28 cellular contexts compared by ENCODE assay signal in genomic region chr7:2070151-2070763, GRCh38.
DNase-seq lines count a peak whose midpoint lies in the region; ATAC-seq and TF ChIP-seq lines count a peak whose summit lies in the region.
"Had no signal": no experiment of that assay in that cellular context is flagged by ENCODE, and none has a peak within 500 bp of the region (broad histone marks: within the 10 kb centered on the region; RNA-seq: fewer than 3 reads in every experiment).

No MANE protein-coding gene starts in this region.

- intact Hi-C loops in right lobe of liver (cut with DNase I) = no loop called here

- POLR2A ChIA-PET in WTC11 (lab: Charles Lee) = no interaction called here

- ATAC-seq in WTC11 = no peak
- ATAC-seq in stimulated activated memory B cell treated with anti-CD40 and anti-IgM and Interleukin-4, amounts not matched to agents 10 μg/mL and 1 μg/mL and 100 μg/mL, for 72 hours = no peak
- ATAC-seq in HG03108 (IDR thresholded peaks at IDR 0.05; ENCODE audit: unreplicated experiment) = no peak
- no peak for ATAC-seq in left lobe of liver
- no peak for ATAC-seq in right lobe of liver
- ATAC-seq: activated CD4-positive, alpha-beta T cell treated with anti-CD3 and anti-CD28 coated beads for 36 hours; activated CD8-positive, alpha-beta T cell treated with anti-CD3 and anti-CD28 coated beads, Interleukin-2, amount 10 ng/mL, durations not matched to agents 7 days and 5 days; heart right ventricle; left colon; stimulated activated naive CD8-positive, alpha-beta T cell treated with anti-CD3 and anti-CD28 coated beads, Interleukin-15, amount 100 ng/mL, for 72 hours; T-helper 17 cell had no signal

- TF ChIP-seq CTCF in WTC11 (IDR thresholded peaks at IDR 0.05) (no peak), fibroblast of villous mesenchyme (IDR thresholded peaks at IDR 0.05; ENCODE audit: insufficient read depth, low read depth, low read length) (no peak), right lobe of liver (IDR thresholded peaks at IDR 0.05) (no peak)

- 80% methylated on average over 8 of the region's 20 CpGs for WGBS in right lobe of liver (ENCODE audit: insufficient coverage, low coverage, low lambda C conversion rate, missing lambda C conversion rate)

- H3K27me3 Mint-ChIP-seq in WTC11 (ENCODE audit: low read depth) = no peaks in the 10 kb centered on the region
- H3K27me3 Mint-ChIP-seq in stimulated activated memory B cell treated with anti-CD40 and anti-IgM and Interleukin-4, amounts not matched to agents 10 μg/mL and 1 μg/mL and 100 μg/mL, for 72 hours = no peaks in the 10 kb centered on the region
- H3K27me3 Mint-ChIP-seq: activated CD4-positive, alpha-beta T cell treated with anti-CD3 and anti-CD28 coated beads for 36 hours; activated naive CD8-positive, alpha-beta T cell treated with anti-CD3 and anti-CD28 coated beads, Interleukin-2, amount 10 ng/mL, durations not matched to agents 7 days and 5 days; CD4-positive, CD25-positive, alpha-beta regulatory T cell; stimulated activated naive CD8-positive, alpha-beta T cell treated with anti-CD3 and anti-CD28 coated beads, Interleukin-15, amount 100 ng/mL, for 72 hours; T-helper 17 cell had no signal

- no peaks in the 10 kb centered on the region for H3K36me3 Mint-ChIP-seq in WTC11
- H3K36me3 Mint-ChIP-seq in stimulated activated memory B cell treated with anti-CD40 and anti-IgM and Interleukin-4, amounts not matched to agents 10 μg/mL and 1 μg/mL and 100 μg/mL, for 72 hours = peaks cover 48% of the 10 kb centered on the region

- H3K9me3 Mint-ChIP-seq in WTC11 = no peaks in the 10 kb centered on the region
- H3K9me3 Mint-ChIP-seq in stimulated activated memory B cell treated with anti-CD40 and anti-IgM and Interleukin-4, amounts not matched to agents 10 μg/mL and 1 μg/mL and 100 μg/mL, for 72 hours = no peaks in the 10 kb centered on the region
- H3K9me3 Mint-ChIP-seq: activated naive CD8-positive, alpha-beta T cell treated with anti-CD3 and anti-CD28 coated beads, Interleukin-2, amount 10 ng/mL, durations not matched to agents 7 days and 5 days; CD4-positive, CD25-positive, alpha-beta regulatory T cell; stimulated activated naive CD8-positive, alpha-beta T cell treated with anti-CD3 and anti-CD28 coated beads, Interleukin-15, amount 100 ng/mL, for 72 hours had no signal

- no peaks in the 10 kb centered on the region for H3K9me3 ChIP-seq in BLaER1 treated with 17β-estradiol and CSF1 and Interleukin-3, amounts not matched to agents 10 nM and 100 nM (replicated peaks in 1 of 11)
- H3K9me3 ChIP-seq in right lobe of liver = no peaks in the 10 kb centered on the region
- H3K9me3 ChIP-seq: heart right ventricle, psoas muscle, tibial nerve had no signal

- H3K9ac ChIP-seq in BLaER1 treated with 17β-estradiol and CSF1 and Interleukin-3, amounts not matched to agents 10 nM and 100 nM = peak overlapping the region in 6 of 11 experiments; percentile 3 to 57 (median 33); a peak in 6 of 22 replicates

- H3K36me3 ChIP-seq in BLaER1 treated with 17β-estradiol and CSF1 and Interleukin-3, amounts not matched to agents 10 nM and 100 nM = peaks cover 0 to 23% (median 7%) of the 10 kb centered on the region in 11 experiments; a peak in 9 of 22 replicates
- H3K36me3 ChIP-seq in right lobe of liver = no peaks in the 10 kb centered on the region

- peaks cover 89 to 100% (median 100%) of the 10 kb centered on the region in 10 experiments for H3K4me1 ChIP-seq in BLaER1 treated with 17β-estradiol and CSF1 and Interleukin-3, amounts not matched to agents 10 nM and 100 nM
- no peaks in the 10 kb centered on the region for H3K4me1 ChIP-seq in right lobe of liver

- in situ Hi-C loops in G401 (cut with HindIII; ENCODE audit: low sequenced_read_pairs) = no loop called here

- peaks cover 33 to 100% (median 96%) of the 10 kb centered on the region in 11 experiments for H4K20me1 ChIP-seq in BLaER1 treated with 17β-estradiol and CSF1 and Interleukin-3, amounts not matched to agents 10 nM and 100 nM

- CTCF ChIA-PET in WTC11 (lab: Charles Lee) = no interaction called here

- H3K4me2 ChIP-seq in BLaER1 treated with 17β-estradiol and CSF1 and Interleukin-3, amounts not matched to agents 10 nM and 100 nM = peak overlapping the region; percentile 66 to 99 (median 96)

- H3K27me3 ChIP-seq in BLaER1 treated with 17β-estradiol and CSF1 and Interleukin-3, amounts not matched to agents 10 nM and 100 nM = peaks cover 0 to 88% (median 0%) of the 10 kb centered on the region in 11 experiments; a peak in 8 of 22 replicates
- H3K27me3 ChIP-seq in right lobe of liver = no peaks in the 10 kb centered on the region
- H3K27me3 ChIP-seq: heart right ventricle, tibial nerve had no signal

- no peak overlapping the region for H3K4me3 Mint-ChIP-seq in WTC11
- H3K4me3 Mint-ChIP-seq in stimulated activated memory B cell treated with anti-CD40 and anti-IgM and Interleukin-4, amounts not matched to agents 10 μg/mL and 1 μg/mL and 100 μg/mL, for 72 hours = no peak overlapping the region
- H3K4me3 Mint-ChIP-seq: activated CD4-positive, alpha-beta T cell treated with anti-CD3 and anti-CD28 coated beads for 36 hours; activated CD8-positive, alpha-beta T cell treated with anti-CD3 and anti-CD28 coated beads, Interleukin-2, amount 10 ng/mL, durations not matched to agents 7 days and 5 days; activated naive CD8-positive, alpha-beta T cell treated with anti-CD3 and anti-CD28 coated beads, Interleukin-2, amount 10 ng/mL, durations not matched to agents 7 days and 5 days; CD4-positive, CD25-positive, alpha-beta regulatory T cell; stimulated activated naive CD8-positive, alpha-beta T cell treated with anti-CD3 and anti-CD28 coated beads, Interleukin-15, amount 100 ng/mL, for 72 hours; T-helper 17 cell had no signal

- H3K27ac Mint-ChIP-seq in WTC11 = peak overlapping the region; percentile 41
- H3K27ac Mint-ChIP-seq in stimulated activated memory B cell treated with anti-CD40 and anti-IgM and Interleukin-4, amounts not matched to agents 10 μg/mL and 1 μg/mL and 100 μg/mL, for 72 hours = peak overlapping the region; percentile 82
- H3K27ac Mint-ChIP-seq: activated CD4-positive, alpha-beta T cell treated with anti-CD3 and anti-CD28 coated beads for 36 hours; activated CD8-positive, alpha-beta T cell treated with anti-CD3 and anti-CD28 coated beads, Interleukin-2, amount 10 ng/mL, durations not matched to agents 7 days and 5 days; activated naive CD8-positive, alpha-beta T cell treated with anti-CD3 and anti-CD28 coated beads, Interleukin-2, amount 10 ng/mL, durations not matched to agents 7 days and 5 days; T-helper 17 cell had no signal

- H3K4me3 ChIP-seq in BLaER1 treated with 17β-estradiol and CSF1 and Interleukin-3, amounts not matched to agents 10 nM and 100 nM = no peak overlapping the region
- H3K4me3 ChIP-seq in fibroblast of villous mesenchyme (ENCODE audit: low read depth, low read length) = no peak overlapping the region
- no peak overlapping the region for H3K4me3 ChIP-seq in right lobe of liver
- H3K4me3 ChIP-seq: heart right ventricle, psoas muscle, tibial nerve had no signal

- DNase-seq in WTC11 (ENCODE audit: low spot score) = no peak
- DNase-seq in fibroblast of villous mesenchyme (ENCODE audit: low read depth) = peak; percentile 19
- no peak for DNase-seq in G401 (ENCODE audit: low spot score)
- DNase-seq in left lobe of liver (ENCODE audit: low spot score) = no peak
- DNase-seq in right lobe of liver = no peak
- DNase-seq: activated CD4-positive, alpha-beta T cell treated with anti-CD3 and anti-CD28 coated beads for 36 hours; activated CD8-positive, alpha-beta T cell treated with anti-CD3 and anti-CD28 coated beads, Interleukin-2, amount 10 ng/mL, durations not matched to agents 7 days and 5 days; activated naive CD8-positive, alpha-beta T cell treated with anti-CD3 and anti-CD28 coated beads, Interleukin-2, amount 10 ng/mL, durations not matched to agents 7 days and 5 days; CD4-positive, CD25-positive, alpha-beta regulatory T cell; cerebellar nuclear complex; EL; foreskin fibroblast; HCEC 1CT; heart right ventricle; Karpas-422; left colon; NCI-H1436; NCI-H446; NCI-H774; psoas muscle; RPMI8226; stimulated activated naive CD8-positive, alpha-beta T cell treated with anti-CD3 and anti-CD28 coated beads, Interleukin-15, amount 100 ng/mL, for 72 hours; T-helper 17 cell had no signal

- H3K4me1 Mint-ChIP-seq in WTC11 = no peaks in the 10 kb centered on the region
- H3K4me1 Mint-ChIP-seq in stimulated activated memory B cell treated with anti-CD40 and anti-IgM and Interleukin-4, amounts not matched to agents 10 μg/mL and 1 μg/mL and 100 μg/mL, for 72 hours = peaks cover 55% of the 10 kb centered on the region

- peak overlapping the region in 5 of 11 experiments; percentile 18 to 58 (median 22); a peak in 7 of 22 replicates for H3K27ac ChIP-seq in BLaER1 treated with 17β-estradiol and CSF1 and Interleukin-3, amounts not matched to agents 10 nM and 100 nM
- H3K27ac ChIP-seq in right lobe of liver = no peak overlapping the region
- H3K27ac ChIP-seq: epithelial cell of prostate, heart right ventricle, psoas muscle, tibial nerve had no signal

- TF ChIP-seq POLR2A in right lobe of liver (IDR thresholded peaks at IDR 0.05) = no peak

TF ChIP-seq in WTC11, 78 proteins besides CTCF, POLR2A, EP300 and RAD21:
- TF ChIP-seq SP1 (CRISPR knock-in tag; conservative IDR thresholded peaks at IDR 0.05) = no peak
- TF ChIP-seq, protein P1, sequence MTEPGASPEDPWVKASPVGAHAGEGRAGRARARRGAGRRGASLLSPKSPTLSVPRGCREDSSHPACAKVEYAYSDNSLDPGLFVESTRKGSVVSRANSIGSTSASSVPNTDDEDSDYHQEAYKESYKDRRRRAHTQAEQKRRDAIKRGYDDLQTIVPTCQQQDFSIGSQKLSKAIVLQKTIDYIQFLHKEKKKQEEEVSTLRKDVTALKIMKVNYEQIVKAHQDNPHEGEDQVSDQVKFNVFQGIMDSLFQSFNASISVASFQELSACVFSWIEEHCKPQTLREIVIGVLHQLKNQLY (CRISPR knock-in tag; IDR thresholded peaks at IDR 0.05) = no peak
- TF ChIP-seq, protein P2, sequence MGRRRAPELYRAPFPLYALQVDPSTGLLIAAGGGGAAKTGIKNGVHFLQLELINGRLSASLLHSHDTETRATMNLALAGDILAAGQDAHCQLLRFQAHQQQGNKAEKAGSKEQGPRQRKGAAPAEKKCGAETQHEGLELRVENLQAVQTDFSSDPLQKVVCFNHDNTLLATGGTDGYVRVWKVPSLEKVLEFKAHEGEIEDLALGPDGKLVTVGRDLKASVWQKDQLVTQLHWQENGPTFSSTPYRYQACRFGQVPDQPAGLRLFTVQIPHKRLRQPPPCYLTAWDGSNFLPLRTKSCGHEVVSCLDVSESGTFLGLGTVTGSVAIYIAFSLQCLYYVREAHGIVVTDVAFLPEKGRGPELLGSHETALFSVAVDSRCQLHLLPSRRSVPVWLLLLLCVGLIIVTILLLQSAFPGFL (CRISPR knock-in tag; IDR thresholded peaks at IDR 0.05; ENCODE audit: borderline replicate concordance) = no peak
